1 cellular context compared by ENCODE assay signal in genomic region chr11:65298131-65298535, GRCh38.
TF ChIP-seq lines count a peak whose summit lies in the region.

No MANE protein-coding gene starts in this region.

TF ChIP-seq in IMR-90, 13 proteins besides CTCF, POLR2A, EP300 and RAD21:
- TF ChIP-seq ELK1 (IDR thresholded peaks at IDR 0.05; ENCODE audit: borderline replicate concordance, low read depth, low read length) (no peak), MAZ (IDR thresholded peaks at IDR 0.05; ENCODE audit: borderline replicate concordance, low read depth, low read length) (peak; percentile 55; the same call in 1 of the 2 replicates)
